Comparison of ENCODE assay signal across 31 cellular contexts in genomic region chr12:129750426-129750825, GRCh38.
"Had no signal": no experiment of that assay in that cellular context is flagged by ENCODE, and none has a peak within 500 bp of the region (broad histone marks: within the 10 kb centered on the region; RNA-seq: fewer than 3 reads in every experiment).

No MANE protein-coding gene starts in this region.

- H3K4me1 ChIP-seq: body of pancreas, Peyer's patch had no signal

- H3K27me3 ChIP-seq: body of pancreas, Peyer's patch had no signal

- H3K9me3 ChIP-seq: body of pancreas, Peyer's patch had no signal

- H3K4me3 ChIP-seq: body of pancreas, Peyer's patch had no signal

- ATAC-seq: activated naive CD4-positive, alpha-beta T cell treated with anti-CD3 and anti-CD28 coated beads, Interleukin-2, amount 50 U/mL, for 72 hours; activated T-cell treated with anti-CD3 and anti-CD28 coated beads, Interleukin-2, amount 50 U/mL, for 4 hours; body of pancreas; PC-3; Right ventricle myocardium inferior; SK-N-SH treated with all-trans-retinoic acid at 6 μM for 48 hours; T-cell; T-helper 17 cell had no signal

- DNase-seq: activated B cell treated with CpG ODN at 0.5 μM for 24 hours; activated CD4-positive, alpha-beta memory T cell treated with anti-CD3 and anti-CD28 coated beads for 36 hours; activated CD4-positive, alpha-beta T cell treated with anti-CD3 and anti-CD28 coated beads for 4 hours; activated CD4-positive, alpha-beta T cell treated with anti-CD3 and anti-CD28 coated beads, Interleukin-2, amount 50 U/mL, for 1 hour; activated CD4-positive, CD25-positive, alpha-beta regulatory T cell treated with anti-CD3 and anti-CD28 coated beads, Interleukin-2, amount 50 U/mL, for 72 hours; activated CD8-positive, alpha-beta memory T cell treated with anti-CD3 and anti-CD28 coated beads, Interleukin-2, amount 50 U/mL, for 4 hours; activated gamma-delta T cell treated with Interleukin-2 at 50 U/mL for 16 hours; activated naive CD4-positive, alpha-beta T cell treated with anti-CD3 and anti-CD28 coated beads for 36 hours; activated T-cell treated with anti-CD3 and anti-CD28 coated beads for 4 hours; activated T-cell treated with anti-CD3 and anti-CD28 coated beads, Interleukin-2, amount 50 U/mL, for 4 hours; anterior cingulate cortex; body of pancreas; caudate nucleus; cerebellar nuclear complex; NCI-H1105 treated with DMSO at 0.1 percent for 48 hours; NCI-H1436; NCI-H1694 treated with DMSO at 0.1 percent for 48 hours; NCI-H2029; NCI-H345; NCI-H524 treated with DMSO at 0.1 percent for 48 hours; PC-3; Peyer's patch; SIG-M5; T-cell; T-helper 17 cell had no signal

- H3K27ac ChIP-seq: body of pancreas, KMS-11, Peyer's patch, RWPE1, VCaP had no signal

- H3K36me3 ChIP-seq: Peyer's patch had no signal
